Comparison of ENCODE assay signal across 1 cellular context in genomic region chrX:45762699-45763647, GRCh38.
TF ChIP-seq lines count a peak whose summit lies in the region.

No MANE protein-coding gene starts in this region.

TF ChIP-seq in GM12878, 131 proteins besides CTCF, POLR2A, EP300 and RAD21 (continued from another document):
- TF ChIP-seq PKNOX1 (IDR thresholded peaks at IDR 0.05) (peak; percentile 45; the same call in 1 of the 2 replicates), SMARCA5 (IDR thresholded peaks at IDR 0.05) (peak; percentile 96), BCL11A (IDR thresholded peaks at IDR 0.05; ENCODE audit: low read depth, low read length) (peak; percentile 87), CBX5 (IDR thresholded peaks at IDR 0.05; ENCODE audit: low read depth) (0 out of 2 replicates have a peak, but pooled peaks have one; percentile 37), GABPA (IDR thresholded peaks at IDR 0.05; ENCODE audit: low read depth) (peak; percentile 70; the same call in 1 of the 2 replicates), NR2F1 (conservative IDR thresholded peaks at IDR 0.05) (0 out of 2 replicates have a peak, but pooled peaks have one; percentile 22), SKIL (IDR thresholded peaks at IDR 0.05; ENCODE audit: low read depth, poor library complexity, severe bottlenecking) (peak; percentile 75), E2F8 (IDR thresholded peaks at IDR 0.05; ENCODE audit: low read depth, partially characterized antibody) (no peak), ATF7 (IDR thresholded peaks at IDR 0.05; ENCODE audit: low read depth) (peak; percentile 80), IKZF1 (conservative IDR thresholded peaks at IDR 0.05) (peak; percentile 80), STAT1 (conservative IDR thresholded peaks at IDR 0.05) (no peak), RUNX3 (IDR thresholded peaks at IDR 0.05; ENCODE audit: low read length) (peak; percentile 80), FOXM1 (IDR thresholded peaks at IDR 0.05; ENCODE audit: low read depth, low read length) (peak; percentile 94), CREM (IDR thresholded peaks at IDR 0.05; ENCODE audit: low read depth) (peak; percentile 77), NBN (IDR thresholded peaks at IDR 0.05) (peak; percentile 54; the same call in 1 of the 2 replicates), MXI1 (IDR thresholded peaks at IDR 0.05; ENCODE audit: low read depth, low read length) (no peak), USF2 (IDR thresholded peaks at IDR 0.05; ENCODE audit: borderline replicate concordance, low read depth, low read length) (no peak), RELB (IDR thresholded peaks at IDR 0.05; ENCODE audit: low read depth) (peak; percentile 93), ZNF217 (IDR thresholded peaks at IDR 0.05) (peak; percentile 85), GATAD2B (conservative IDR thresholded peaks at IDR 0.05; ENCODE audit: low read depth) (no peak; the same call in 1 of the 2 replicates), LARP7 (IDR thresholded peaks at IDR 0.05) (0 out of 2 replicates have a peak, but pooled peaks have one; percentile 42), KDM1A (IDR thresholded peaks at IDR 0.05; ENCODE audit: borderline replicate concordance) (no peak), MEF2A (IDR thresholded peaks at IDR 0.05; ENCODE audit: insufficient read depth, low read depth, low read length) (peak; percentile 78), JUNB (IDR thresholded peaks at IDR 0.05) (peak; percentile 95), CHD1 (IDR thresholded peaks at IDR 0.05; ENCODE audit: low read depth, low read length) (no peak), BMI1 (IDR thresholded peaks at IDR 0.05; ENCODE audit: borderline replicate concordance) (peak; percentile 64; the same call in 1 of the 2 replicates), DPF2 (IDR thresholded peaks at IDR 0.05) (peak; percentile 84), IKZF2 (IDR thresholded peaks at IDR 0.05) (peak; percentile 80 to 85), MTA3 (IDR thresholded peaks at IDR 0.05; ENCODE audit: borderline replicate concordance, low read length) (peak; percentile 80), PML (IDR thresholded peaks at IDR 0.05; ENCODE audit: low read length) (peak; percentile 81), BACH1 (IDR thresholded peaks at IDR 0.05; ENCODE audit: borderline replicate concordance) (peak; percentile 37; the same call in 1 of the 2 replicates), SIN3A (IDR thresholded peaks at IDR 0.05; ENCODE audit: low read depth, low read length) (no peak), NFIC (IDR thresholded peaks at IDR 0.05; ENCODE audit: low read depth, low read length) (peak; percentile 97), MEF2B (IDR thresholded peaks at IDR 0.05; ENCODE audit: partially characterized antibody, poor library complexity, severe bottlenecking) (peak; percentile 56), EED (IDR thresholded peaks at IDR 0.05; ENCODE audit: low read depth) (peak; percentile 50; the same call in 1 of the 2 replicates), NR2C2 (IDR thresholded peaks at IDR 0.05; ENCODE audit: borderline replicate concordance, control insufficient read depth, insufficient read length, low read depth) (no peak), ZNF384 (IDR thresholded peaks at IDR 0.05; ENCODE audit: borderline replicate concordance, low read depth, low read length) (peak; percentile 49; the same call in 1 of the 2 replicates), MTA2 (IDR thresholded peaks at IDR 0.05; ENCODE audit: low read depth) (peak; percentile 97), TCF7 (IDR thresholded peaks at IDR 0.05; ENCODE audit: borderline replicate concordance) (peak; percentile 25; the same call in 1 of the 2 replicates), ZNF592 (IDR thresholded peaks at IDR 0.05) (no peak), RELA (IDR thresholded peaks at IDR 0.05; ENCODE audit: borderline replicate concordance, partially characterized antibody) (peak; percentile 87), SRF (IDR thresholded peaks at IDR 0.05; ENCODE audit: low read depth in 2 of 2, low read length in 2 of 2) (no peak), ATF2 (IDR thresholded peaks at IDR 0.05; ENCODE audit: low read length) (peak; percentile 92), POU2F2 (IDR thresholded peaks at IDR 0.05; ENCODE audit: borderline replicate concordance, low read depth, low read length) (peak; percentile 18; the same call in 1 of the 3 replicates), IRF4 (IDR thresholded peaks at IDR 0.05; ENCODE audit: low read depth, low read length) (peak; percentile 36; the same call in 1 of the 2 replicates), BHLHE40 (IDR thresholded peaks at IDR 0.05; ENCODE audit: borderline replicate concordance in 1 of 2, low read depth in 2 of 2, low read length in 1 of 2) (0 out of 4 replicates have a peak, but pooled peaks of 1 of the 2 experiments have one; percentile 22), FOS (IDR thresholded peaks at IDR 0.05; ENCODE audit: borderline replicate concordance, extremely low read depth, insufficient read length) (no peak), ZBED1 (IDR thresholded peaks at IDR 0.05; ENCODE audit: borderline replicate concordance) (peak; percentile 80; the same call in 1 of the 2 replicates), ETV6 (conservative IDR thresholded peaks at IDR 0.05 in 1 of 2, IDR thresholded peaks at IDR 0.05 in 1 of 2; ENCODE audit: borderline replicate concordance in 1 of 2, low read depth in 1 of 2) (peak in 1 of 2 experiments; percentile 90; a peak in 2 of 4 replicates), NFXL1 (IDR thresholded peaks at IDR 0.05; ENCODE audit: borderline replicate concordance) (no peak), NRF1 (conservative IDR thresholded peaks at IDR 0.05; ENCODE audit: low read depth, low read length) (no peak)
